Comparison of ENCODE assay signal across 25 cellular contexts in genomic region chr3:82194870-82195269, GRCh38.
"Had no signal": no experiment of that assay in that cellular context is flagged by ENCODE, and none has a peak within 500 bp of the region (broad histone marks: within the 10 kb centered on the region; RNA-seq: fewer than 3 reads in every experiment).

No MANE protein-coding gene starts in this region.

- H3K4me3 ChIP-seq: dorsolateral prefrontal cortex, esophagus muscularis mucosa, gastroesophageal sphincter, lung, pancreas, smooth muscle cell, stomach, thyroid gland had no signal

- H3K27me3 ChIP-seq: dorsolateral prefrontal cortex, esophagus muscularis mucosa, foreskin keratinocyte, gastroesophageal sphincter, neutrophil, pancreas, stomach, thyroid gland had no signal

- DNase-seq: cerebellar nuclear complex; cortex of kidney; dorsolateral prefrontal cortex; effector CD4-positive, alpha-beta T cell; foreskin keratinocyte; head of caudate nucleus; kidney; natural killer cell; pancreas; stimulated activated CD4-positive, alpha-beta T cell treated with anti-CD3 and anti-CD28 coated beads, Interleukin-12 subunit alpha, Interleukin-12 subunit beta, amount 100 ng/mL, for 4 hours; stimulated activated CD4-positive, alpha-beta T cell treated with anti-CD3 and anti-CD28 coated beads, Interleukin-1b, Interleukin-23, amount 100 ng/mL, for 48 hours; stimulated activated CD4-positive, alpha-beta T cell treated with anti-CD3 and anti-CD28 coated beads, Interleukin-4, amount 100 ng/mL, for 1 hour; stimulated activated naive CD4-positive, alpha-beta T cell treated with Interleukin-2 at 50 U/mL for 16 hours; stomach; thyroid gland; trophoblast cell had no signal

- H3K36me3 Mint-ChIP-seq: memory B cell; natural killer cell; stimulated activated effector memory CD8-positive, alpha-beta T cell treated with anti-CD3 and anti-CD28 coated beads, Interleukin-12 subunit alpha, Interleukin-12 subunit beta, amount 100 ng/mL, for 72 hours had no signal

- H3K27ac ChIP-seq: dorsolateral prefrontal cortex, esophagus muscularis mucosa, foreskin keratinocyte, gastroesophageal sphincter, neutrophil, pancreas, stomach, thyroid gland had no signal

- H3K27me3 Mint-ChIP-seq: memory B cell had no signal

- H3K36me3 ChIP-seq: esophagus muscularis mucosa, gastroesophageal sphincter, neutrophil, pancreas, stomach, thyroid gland had no signal

- ATAC-seq: foreskin keratinocyte; gastroesophageal sphincter; left lobe of liver; natural killer cell; pancreas; sciatic nerve; stimulated activated effector memory CD8-positive, alpha-beta T cell treated with anti-CD3 and anti-CD28 coated beads, Interleukin-12 subunit alpha, Interleukin-12 subunit beta, amount 100 ng/mL, for 72 hours had no signal

- H3K4me2 ChIP-seq: smooth muscle cell had no signal

- H3K4me1 Mint-ChIP-seq: memory B cell; natural killer cell; stimulated activated effector memory CD8-positive, alpha-beta T cell treated with anti-CD3 and anti-CD28 coated beads, Interleukin-12 subunit alpha, Interleukin-12 subunit beta, amount 100 ng/mL, for 72 hours had no signal

- H3K9me3 ChIP-seq: esophagus muscularis mucosa, gastroesophageal sphincter, neutrophil, pancreas, stomach, thyroid gland had no signal

- H3K27ac Mint-ChIP-seq: memory B cell; natural killer cell; stimulated activated effector memory CD8-positive, alpha-beta T cell treated with anti-CD3 and anti-CD28 coated beads, Interleukin-12 subunit alpha, Interleukin-12 subunit beta, amount 100 ng/mL, for 72 hours had no signal

- H3K4me3 Mint-ChIP-seq: memory B cell; natural killer cell; stimulated activated effector memory CD8-positive, alpha-beta T cell treated with anti-CD3 and anti-CD28 coated beads, Interleukin-12 subunit alpha, Interleukin-12 subunit beta, amount 100 ng/mL, for 72 hours had no signal

- H3K4me1 ChIP-seq: esophagus muscularis mucosa, foreskin keratinocyte, gastroesophageal sphincter, pancreas, stomach, thyroid gland had no signal

- FAIRE-seq: kidney, pancreas had no signal
